ENCODE assay signal across 8 cellular contexts in genomic region chr1:234154320-234155251, GRCh38.
DNase-seq lines count a peak whose midpoint lies in the region; ATAC-seq, FAIRE-seq and TF ChIP-seq lines count a peak whose summit lies in the region.

No MANE protein-coding gene starts in this region.

- in situ Hi-C loops in brain microvascular endothelial cell (cut with HindIII; ENCODE audit: low pct_ligation_motif_present, low sequenced_read_pairs), result no loop called here

- intact Hi-C loops in upper lobe of right lung (cut with DNase I), result no loop called here

- FAIRE-seq in HTR-8/SVneo (lab: Jason Lieb, UNC), result no peak

- H3K4me1 ChIP-seq in upper lobe of right lung, result no peaks in the 10 kb centered on the region

- H3K27me3 ChIP-seq in brain microvascular endothelial cell (replicated peaks) (no peaks in the 10 kb centered on the region), upper lobe of right lung (peaks cover 5% of the 10 kb centered on the region)

- DNase-seq in stimulated activated CD4-positive, alpha-beta T cell treated with anti-CD3 and anti-CD28 coated beads, Interleukin-4, amount 100 ng/mL, for 24 hours, result peak; percentile 38
- no peak for DNase-seq in stimulated activated CD4-positive, alpha-beta T cell treated with anti-CD3 and anti-CD28 coated beads, Interleukin-12 subunit alpha, Interleukin-12 subunit beta, amount 100 ng/mL, for 4 hours
- peak; percentile 72 for DNase-seq in HTR-8/SVneo (ENCODE audit: insufficient read length, low spot score)
- peak; percentile 92 for DNase-seq in NCI-H82 (lab: John Stamatoyannopoulos, UW)
- peak; percentile 64 for DNase-seq in brain microvascular endothelial cell
- peak; percentile 80 for DNase-seq in kidney tubule cell (ENCODE audit: low spot score)
- DNase-seq in upper lobe of right lung, result no peak

- TF ChIP-seq CTCF in brain microvascular endothelial cell (IDR thresholded peaks at IDR 0.05; ENCODE audit: low read depth, low read length, missing control alignments) (peak; percentile 75), upper lobe of right lung (IDR thresholded peaks at IDR 0.05) (peak; percentile 87)

- H3K36me3 ChIP-seq in brain microvascular endothelial cell (replicated peaks), result no peaks in the 10 kb centered on the region
- no peaks in the 10 kb centered on the region for H3K36me3 ChIP-seq in upper lobe of right lung

- H3K27ac ChIP-seq in brain microvascular endothelial cell (no peak overlapping the region), upper lobe of right lung (no peak overlapping the region)

- ATAC-seq in upper lobe of right lung, result peak; percentile 80
- no peak for ATAC-seq in HG02884 (IDR thresholded peaks at IDR 0.05; ENCODE audit: unreplicated experiment)

- H3K4me3 ChIP-seq in brain microvascular endothelial cell (ENCODE audit: low read depth, low read length) (no peak overlapping the region), upper lobe of right lung (no peak overlapping the region)

- H3K9me3 ChIP-seq in upper lobe of right lung, result no peaks in the 10 kb centered on the region

Comparison
In these comparisons a context has a peak if more than half of its experiments do, and no peak if none do; other contexts are left out.
1. DNase-seq: peak in stimulated activated CD4-positive, alpha-beta T cell treated with anti-CD3 and anti-CD28 coated beads, Interleukin-4, amount 100 ng/mL, for 24 hours (single experiment), HTR-8/SVneo (single experiment), NCI-H82 (single experiment), brain microvascular endothelial cell (single experiment) and kidney tubule cell (single experiment); none in stimulated activated CD4-positive, alpha-beta T cell treated with anti-CD3 and anti-CD28 coated beads, Interleukin-12 subunit alpha, Interleukin-12 subunit beta, amount 100 ng/mL, for 4 hours (single experiment) and upper lobe of right lung (single experiment).